17 cellular contexts compared by ENCODE assay signal in genomic region chr18:55243255-55243654, GRCh38.
A peak's percentile ranks its signal among the peaks of the same experiment; 100 is the strongest.
DNase-seq lines count a peak whose midpoint lies in the region; ATAC-seq and TF ChIP-seq lines count a peak whose summit lies in the region.
"Had no signal": no experiment of that assay in that cellular context is flagged by ENCODE, and none has a peak within 500 bp of the region (broad histone marks: within the 10 kb centered on the region; RNA-seq: fewer than 3 reads in every experiment).

No MANE protein-coding gene starts in this region.

- in situ Hi-C loops in GM23248 (cut with MboI) = loop anchor here (25.0 kb wide), 1 partner anchor 544 kb away; no protein-coding TSS in a partner anchor

- H3K9ac ChIP-seq in GM23248 = no peak overlapping the region
- H3K9ac ChIP-seq in subcutaneous abdominal adipose tissue (ENCODE audit: low read length in 5 of 5) = no peak overlapping the region

- peak; percentile 41 for DNase-seq in GM23248
- no peak for DNase-seq in lung (ENCODE audit: low spot score)
- DNase-seq in kidney tubule cell (ENCODE audit: low spot score) = no peak
- DNase-seq in stimulated activated CD4-positive, alpha-beta T cell treated with anti-CD3 and anti-CD28 coated beads, Interleukin-4, amount 100 ng/mL, for 1 hour = no peak
- no peak for DNase-seq in T-helper 1 cell
- DNase-seq: activated CD8-positive, alpha-beta T cell treated with anti-CD3 and anti-CD28 coated beads, Interleukin-2, amount 10 ng/mL, durations not matched to agents 7 days and 5 days; cerebellar nuclear complex; mammary epithelial cell; NCI-H1694 treated with DMSO at 0.1 percent for 48 hours; NCI-H226; nephron progenitor cell; stimulated activated naive CD8-positive, alpha-beta T cell treated with anti-CD3 and anti-CD28 coated beads, Interleukin-15, amount 100 ng/mL, for 72 hours; T-cell; WERI-Rb-1 had no signal

- TF ChIP-seq CTCF in lung (IDR thresholded peaks at IDR 0.05; ENCODE audit: control extremely low read depth, extremely low read depth) = no peak

- H3F3A ChIP-seq in GM23248 (ENCODE audit: insufficient read depth) = peaks cover 7% of the 10 kb centered on the region

- no peak overlapping the region for H2AFZ ChIP-seq in GM23248

- peak overlapping the region; percentile 53 for H3K4me2 ChIP-seq in GM23248 (ENCODE audit: unreplicated experiment)

- no peaks in the 10 kb centered on the region; the same call in 1 of the 2 replicates for H3K79me2 ChIP-seq in GM23248 (ENCODE audit: insufficient read depth)

- ATAC-seq in lung (ENCODE audit: insufficient read depth, low FRiP score) (no peak), HG03457 (IDR thresholded peaks at IDR 0.05; ENCODE audit: unreplicated experiment) (no peak)
- ATAC-seq: activated CD8-positive, alpha-beta T cell treated with anti-CD3 and anti-CD28 coated beads, Interleukin-2, amount 10 ng/mL, durations not matched to agents 7 days and 5 days; stimulated activated naive CD8-positive, alpha-beta T cell treated with anti-CD3 and anti-CD28 coated beads, Interleukin-15, amount 100 ng/mL, for 72 hours; T-cell had no signal

- H3K9me2 ChIP-seq in GM23248 (ENCODE audit: insufficient read depth) = no peaks in the 10 kb centered on the region

- WGBS in GM23248 (ENCODE audit: low coverage in 1 of 2, low lambda C conversion rate in 2 of 2, missing lambda C conversion rate in 2 of 2), 2 experiments = 12 to 19% methylated on average over 2 of the region's 2 CpGs
- WGBS in lung, 2 donors = 64 to 84% methylated on average over 2 of the region's 2 CpGs

- H3K36me3 ChIP-seq in GM23248 (ENCODE audit: low read depth) (peaks cover 6% of the 10 kb centered on the region; the same call in 1 of the 2 replicates), lung (ENCODE audit: control insufficient read depth in 2 of 2, insufficient read depth in 2 of 2, low read length in 2 of 2) (peaks cover 0 to 1% of the 10 kb centered on the region in 2 donors), subcutaneous abdominal adipose tissue (ENCODE audit: control insufficient read depth in 5 of 5, insufficient read depth in 5 of 5, low read length in 5 of 5) (peaks cover 3 to 18% (median 13%) of the 10 kb centered on the region in 5 donors)
- H3K36me3 ChIP-seq: WERI-Rb-1 had no signal

- H3K4me3 ChIP-seq in GM23248 (no peak overlapping the region), lung (no peak overlapping the region), subcutaneous abdominal adipose tissue (ENCODE audit: low read depth in 1 of 5, low read length in 5 of 5) (no peak overlapping the region)

- no peaks in the 10 kb centered on the region for H3K27me3 ChIP-seq in GM23248 (replicated peaks; ENCODE audit: insufficient read depth)
- H3K27me3 ChIP-seq in lung (ENCODE audit: control insufficient read depth, insufficient read depth) = no peaks in the 10 kb centered on the region
- H3K27me3 ChIP-seq in subcutaneous abdominal adipose tissue (ENCODE audit: control insufficient read depth in 5 of 5, insufficient read depth in 4 of 5, low read length in 5 of 5) = no peaks in the 10 kb centered on the region

- H3K4me1 ChIP-seq in GM23248 (ENCODE audit: insufficient read depth) (peaks cover 38% of the 10 kb centered on the region), lung (ENCODE audit: control insufficient read depth in 2 of 2, insufficient read depth in 2 of 2, low read length in 2 of 2) (peaks cover 3 to 11% of the 10 kb centered on the region in 2 donors), subcutaneous abdominal adipose tissue (ENCODE audit: control insufficient read depth in 5 of 5, insufficient read depth in 5 of 5, low read length in 5 of 5) (peaks cover 13 to 66% (median 37%) of the 10 kb centered on the region in 5 donors)

- H3K27ac ChIP-seq in GM23248 (no peak overlapping the region), angular gyrus (ENCODE audit: low read depth, low read length) (peak overlapping the region; percentile 4), lung (ENCODE audit: low read depth in 1 of 2, low read length in 1 of 2) (peak overlapping the region; percentile 60 to 64), subcutaneous abdominal adipose tissue (ENCODE audit: low read depth, low read length) (peak overlapping the region; percentile 70)
- H3K27ac ChIP-seq: WERI-Rb-1 had no signal

- no peaks in the 10 kb centered on the region for H4K20me1 ChIP-seq in GM23248 (ENCODE audit: insufficient read depth)

- H3K9me3 ChIP-seq in GM23248 (ENCODE audit: low read depth) (no peaks in the 10 kb centered on the region), lung (ENCODE audit: control insufficient read depth in 2 of 2, insufficient read depth in 1 of 2, low read length in 1 of 2) (peaks cover 0 to 1% of the 10 kb centered on the region in 2 donors), subcutaneous abdominal adipose tissue (ENCODE audit: control insufficient read depth in 5 of 5, low read length in 5 of 5) (no peaks in the 10 kb centered on the region)
